In the genomic region with DNA sequence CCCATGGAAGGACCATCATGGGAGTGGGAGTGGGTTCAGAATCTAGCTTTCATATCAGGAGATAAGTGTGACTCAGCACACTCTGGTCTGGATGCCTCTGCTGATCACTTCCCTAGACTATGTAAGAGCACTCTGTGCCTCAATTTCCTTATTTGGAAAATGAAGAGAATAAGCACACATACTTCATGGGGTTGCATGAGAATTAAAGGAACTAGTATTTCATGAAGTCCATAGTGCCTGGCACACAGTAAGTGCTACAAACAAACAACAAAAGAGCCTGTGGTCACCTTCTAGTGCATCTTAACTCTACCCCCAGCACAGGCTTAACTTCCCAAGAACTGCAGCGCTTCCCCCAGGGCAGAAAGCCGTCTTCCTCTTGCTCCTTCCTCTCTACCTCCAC, we compare ENCODE assay signal across 2 cellular contexts.
TF ChIP-seq lines count a peak whose summit lies in the region.

No MANE protein-coding gene starts in this region.

TF ChIP-seq in IMR-90, 13 proteins besides CTCF, POLR2A, EP300 and RAD21:
- TF ChIP-seq RFX5 (IDR thresholded peaks at IDR 0.05; ENCODE audit: low read depth, low read length): no peak
- TF ChIP-seq RCOR1 (IDR thresholded peaks at IDR 0.05; ENCODE audit: insufficient replicate concordance, low read length): no peak
- TF ChIP-seq MAFK (IDR thresholded peaks at IDR 0.05; ENCODE audit: low read depth, low read length): no peak
- no peak for TF ChIP-seq MXI1 (IDR thresholded peaks at IDR 0.05; ENCODE audit: borderline replicate concordance, low read depth, low read length)
- no peak for TF ChIP-seq FOS (IDR thresholded peaks at IDR 0.05; ENCODE audit: low read depth, low read length)
TF ChIP-seq in IMR-90: peak in this region for 0.

TF ChIP-seq in K562, 482 proteins besides CTCF, POLR2A, EP300 and RAD21:
- TF ChIP-seq, protein P1, sequence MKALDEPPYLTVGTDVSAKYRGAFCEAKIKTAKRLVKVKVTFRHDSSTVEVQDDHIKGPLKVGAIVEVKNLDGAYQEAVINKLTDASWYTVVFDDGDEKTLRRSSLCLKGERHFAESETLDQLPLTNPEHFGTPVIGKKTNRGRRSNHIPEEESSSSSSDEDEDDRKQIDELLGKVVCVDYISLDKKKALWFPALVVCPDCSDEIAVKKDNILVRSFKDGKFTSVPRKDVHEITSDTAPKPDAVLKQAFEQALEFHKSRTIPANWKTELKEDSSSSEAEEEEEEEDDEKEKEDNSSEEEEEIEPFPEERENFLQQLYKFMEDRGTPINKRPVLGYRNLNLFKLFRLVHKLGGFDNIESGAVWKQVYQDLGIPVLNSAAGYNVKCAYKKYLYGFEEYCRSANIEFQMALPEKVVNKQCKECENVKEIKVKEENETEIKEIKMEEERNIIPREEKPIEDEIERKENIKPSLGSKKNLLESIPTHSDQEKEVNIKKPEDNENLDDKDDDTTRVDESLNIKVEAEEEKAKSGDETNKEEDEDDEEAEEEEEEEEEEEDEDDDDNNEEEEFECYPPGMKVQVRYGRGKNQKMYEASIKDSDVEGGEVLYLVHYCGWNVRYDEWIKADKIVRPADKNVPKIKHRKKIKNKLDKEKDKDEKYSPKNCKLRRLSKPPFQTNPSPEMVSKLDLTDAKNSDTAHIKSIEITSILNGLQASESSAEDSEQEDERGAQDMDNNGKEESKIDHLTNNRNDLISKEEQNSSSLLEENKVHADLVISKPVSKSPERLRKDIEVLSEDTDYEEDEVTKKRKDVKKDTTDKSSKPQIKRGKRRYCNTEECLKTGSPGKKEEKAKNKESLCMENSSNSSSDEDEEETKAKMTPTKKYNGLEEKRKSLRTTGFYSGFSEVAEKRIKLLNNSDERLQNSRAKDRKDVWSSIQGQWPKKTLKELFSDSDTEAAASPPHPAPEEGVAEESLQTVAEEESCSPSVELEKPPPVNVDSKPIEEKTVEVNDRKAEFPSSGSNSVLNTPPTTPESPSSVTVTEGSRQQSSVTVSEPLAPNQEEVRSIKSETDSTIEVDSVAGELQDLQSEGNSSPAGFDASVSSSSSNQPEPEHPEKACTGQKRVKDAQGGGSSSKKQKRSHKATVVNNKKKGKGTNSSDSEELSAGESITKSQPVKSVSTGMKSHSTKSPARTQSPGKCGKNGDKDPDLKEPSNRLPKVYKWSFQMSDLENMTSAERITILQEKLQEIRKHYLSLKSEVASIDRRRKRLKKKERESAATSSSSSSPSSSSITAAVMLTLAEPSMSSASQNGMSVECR (CRISPR knock-in tag; IDR thresholded peaks at IDR 0.05): no peak
- no peak for TF ChIP-seq MAFG (tag; conservative IDR thresholded peaks at IDR 0.05)
- no peak for TF ChIP-seq ILF3 (IDR thresholded peaks at IDR 0.05; ENCODE audit: borderline replicate concordance)
- TF ChIP-seq ZNF586 (CRISPR knock-in tag; conservative IDR thresholded peaks at IDR 0.05): no peak
- peak; percentile 44 for TF ChIP-seq NFE2 (IDR thresholded peaks at IDR 0.05; ENCODE audit: low read depth)
- TF ChIP-seq, protein P2, sequence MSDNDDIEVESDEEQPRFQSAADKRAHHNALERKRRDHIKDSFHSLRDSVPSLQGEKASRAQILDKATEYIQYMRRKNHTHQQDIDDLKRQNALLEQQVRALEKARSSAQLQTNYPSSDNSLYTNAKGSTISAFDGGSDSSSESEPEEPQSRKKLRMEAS (CRISPR knock-in tag; IDR thresholded peaks at IDR 0.05): no peak
TF ChIP-seq in K562: peak in this region for 1.
